ENCODE assay signal across 1 cellular context in the genomic region with DNA sequence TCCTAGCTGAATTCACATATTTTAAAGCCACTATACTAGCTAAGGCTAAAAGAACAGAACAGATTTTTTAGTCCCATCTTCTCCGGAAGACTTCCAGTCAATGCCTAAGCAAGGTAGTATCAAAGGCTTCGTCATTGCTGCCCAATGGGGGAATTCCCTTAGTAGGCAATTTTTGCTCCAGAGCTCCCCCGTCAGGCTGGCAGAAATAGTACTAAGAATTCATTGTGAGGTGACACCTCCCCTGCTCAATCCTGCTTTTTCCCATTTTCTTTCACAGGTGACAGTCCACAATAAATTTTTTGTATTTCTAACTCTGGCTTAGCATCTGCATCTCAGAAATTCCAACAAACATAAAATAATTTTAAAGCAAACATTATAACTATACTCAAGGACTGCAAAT.
TF ChIP-seq lines count a peak whose summit lies in the region.

No MANE protein-coding gene starts in this region.

TF ChIP-seq in GM23338, 12 proteins besides CTCF, POLR2A, EP300 and RAD21 (continued from another document):
- TF ChIP-seq, protein P1, sequence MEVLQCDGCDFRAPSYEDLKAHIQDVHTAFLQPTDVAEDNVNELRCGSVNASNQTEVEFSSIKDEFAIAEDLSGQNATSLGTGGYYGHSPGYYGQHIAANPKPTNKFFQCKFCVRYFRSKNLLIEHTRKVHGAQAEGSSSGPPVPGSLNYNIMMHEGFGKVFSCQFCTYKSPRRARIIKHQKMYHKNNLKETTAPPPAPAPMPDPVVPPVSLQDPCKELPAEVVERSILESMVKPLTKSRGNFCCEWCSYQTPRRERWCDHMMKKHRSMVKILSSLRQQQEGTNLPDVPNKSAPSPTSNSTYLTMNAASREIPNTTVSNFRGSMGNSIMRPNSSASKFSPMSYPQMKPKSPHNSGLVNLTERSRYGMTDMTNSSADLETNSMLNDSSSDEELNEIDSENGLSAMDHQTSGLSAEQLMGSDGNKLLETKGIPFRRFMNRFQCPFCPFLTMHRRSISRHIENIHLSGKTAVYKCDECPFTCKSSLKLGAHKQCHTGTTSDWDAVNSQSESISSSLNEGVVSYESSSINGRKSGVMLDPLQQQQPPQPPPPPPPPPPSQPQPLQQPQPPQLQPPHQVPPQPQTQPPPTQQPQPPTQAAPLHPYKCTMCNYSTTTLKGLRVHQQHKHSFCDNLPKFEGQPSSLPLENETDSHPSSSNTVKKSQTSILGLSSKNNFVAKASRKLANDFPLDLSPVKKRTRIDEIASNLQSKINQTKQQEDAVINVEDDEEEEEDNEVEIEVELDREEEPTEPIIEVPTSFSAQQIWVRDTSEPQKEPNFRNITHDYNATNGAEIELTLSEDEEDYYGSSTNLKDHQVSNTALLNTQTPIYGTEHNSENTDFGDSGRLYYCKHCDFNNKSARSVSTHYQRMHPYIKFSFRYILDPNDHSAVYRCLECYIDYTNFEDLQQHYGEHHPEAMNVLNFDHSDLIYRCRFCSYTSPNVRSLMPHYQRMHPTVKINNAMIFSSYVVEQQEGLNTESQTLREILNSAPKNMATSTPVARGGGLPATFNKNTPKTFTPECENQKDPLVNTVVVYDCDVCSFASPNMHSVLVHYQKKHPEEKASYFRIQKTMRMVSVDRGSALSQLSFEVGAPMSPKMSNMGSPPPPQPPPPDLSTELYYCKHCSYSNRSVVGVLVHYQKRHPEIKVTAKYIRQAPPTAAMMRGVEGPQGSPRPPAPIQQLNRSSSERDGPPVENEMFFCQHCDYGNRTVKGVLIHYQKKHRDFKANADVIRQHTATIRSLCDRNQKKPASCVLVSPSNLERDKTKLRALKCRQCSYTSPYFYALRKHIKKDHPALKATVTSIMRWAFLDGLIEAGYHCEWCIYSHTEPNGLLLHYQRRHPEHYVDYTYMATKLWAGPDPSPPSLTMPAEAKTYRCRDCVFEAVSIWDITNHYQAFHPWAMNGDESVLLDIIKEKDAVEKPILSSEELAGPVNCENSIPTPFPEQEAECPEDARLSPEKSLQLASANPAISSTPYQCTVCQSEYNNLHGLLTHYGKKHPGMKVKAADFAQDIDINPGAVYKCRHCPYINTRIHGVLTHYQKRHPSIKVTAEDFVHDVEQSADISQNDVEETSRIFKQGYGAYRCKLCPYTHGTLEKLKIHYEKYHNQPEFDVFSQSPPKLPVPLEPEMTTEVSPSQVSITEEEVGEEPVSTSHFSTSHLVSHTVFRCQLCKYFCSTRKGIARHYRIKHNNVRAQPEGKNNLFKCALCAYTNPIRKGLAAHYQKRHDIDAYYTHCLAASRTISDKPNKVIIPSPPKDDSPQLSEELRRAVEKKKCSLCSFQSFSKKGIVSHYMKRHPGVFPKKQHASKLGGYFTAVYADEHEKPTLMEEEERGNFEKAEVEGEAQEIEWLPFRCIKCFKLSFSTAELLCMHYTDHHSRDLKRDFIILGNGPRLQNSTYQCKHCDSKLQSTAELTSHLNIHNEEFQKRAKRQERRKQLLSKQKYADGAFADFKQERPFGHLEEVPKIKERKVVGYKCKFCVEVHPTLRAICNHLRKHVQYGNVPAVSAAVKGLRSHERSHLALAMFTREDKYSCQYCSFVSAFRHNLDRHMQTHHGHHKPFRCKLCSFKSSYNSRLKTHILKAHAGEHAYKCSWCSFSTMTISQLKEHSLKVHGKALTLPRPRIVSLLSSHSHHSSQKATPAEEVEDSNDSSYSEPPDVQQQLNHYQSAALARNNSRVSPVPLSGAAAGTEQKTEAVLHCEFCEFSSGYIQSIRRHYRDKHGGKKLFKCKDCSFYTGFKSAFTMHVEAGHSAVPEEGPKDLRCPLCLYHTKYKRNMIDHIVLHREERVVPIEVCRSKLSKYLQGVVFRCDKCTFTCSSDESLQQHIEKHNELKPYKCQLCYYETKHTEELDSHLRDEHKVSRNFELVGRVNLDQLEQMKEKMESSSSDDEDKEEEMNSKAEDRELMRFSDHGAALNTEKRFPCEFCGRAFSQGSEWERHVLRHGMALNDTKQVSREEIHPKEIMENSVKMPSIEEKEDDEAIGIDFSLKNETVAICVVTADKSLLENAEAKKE (CRISPR knock-in tag; IDR thresholded peaks at IDR 0.05), result no peak
- TF ChIP-seq CREB1 (CRISPR knock-in tag; IDR thresholded peaks at IDR 0.05; ENCODE audit: low read depth) (no peak), NANOG (IDR thresholded peaks at IDR 0.05; ENCODE audit: borderline replicate concordance) (no peak), JUNB (IDR thresholded peaks at IDR 0.05; ENCODE audit: unreplicated experiment) (no peak)
TF ChIP-seq in GM23338: peak in this region for 0.
